ENCODE assay signal across 8 cellular contexts in genomic region chr4:47462799-47463234, GRCh38. TPM values are rescaled to one million over a fixed set of nuclear protein-coding genes. Genes with fewer than 3 reads are reported as not detected.
A peak's percentile ranks its signal among the peaks of the same experiment; 100 is the strongest.
DNase-seq lines count a peak whose midpoint lies in the region; ATAC-seq and TF ChIP-seq lines count a peak whose summit lies in the region.

No MANE protein-coding gene starts in this region.

- H3K79me2 ChIP-seq in SU-DHL-6 (ENCODE audit: insufficient read depth, low read length) = peaks cover 23% of the 10 kb centered on the region

- H3K27ac ChIP-seq in SU-DHL-6 (ENCODE audit: low read depth, low read length) (peak overlapping the region; percentile 60), psoas muscle (peak overlapping the region; percentile 74)

- H3F3A ChIP-seq in SU-DHL-6 (ENCODE audit: insufficient read depth) = peaks cover 11% of the 10 kb centered on the region

- 7 to 11% (median 11%) methylated on average over 6 of the region's 6 CpGs for WGBS in psoas muscle, 3 donors

- peaks cover 15% of the 10 kb centered on the region for H3K36me3 ChIP-seq in SU-DHL-6 (ENCODE audit: low read length)
- H3K36me3 ChIP-seq in psoas muscle (ENCODE audit: insufficient read depth in 1 of 2, low read depth in 1 of 2) = peaks cover 0 to 19% of the 10 kb centered on the region in 2 donors

- ATAC-seq in HG02885 (IDR thresholded peaks at IDR 0.05; ENCODE audit: poor library complexity, unreplicated experiment) (peak; percentile 2), psoas muscle (peak in 2 of 4 donors; percentile 3 to 31)

- peak overlapping the region; percentile 76 for H3K4me3 ChIP-seq in SU-DHL-6 (ENCODE audit: insufficient read depth, low read length, poor library complexity, severe bottlenecking)
- peak overlapping the region; percentile 95 for H3K4me3 ChIP-seq in fibroblast of the aortic adventitia (ENCODE audit: low read depth, low read length)
- H3K4me3 ChIP-seq in psoas muscle = peak overlapping the region; percentile 93

- no peaks in the 10 kb centered on the region for H4K20me1 ChIP-seq in SU-DHL-6 (ENCODE audit: low read depth, low read length)

- peak overlapping the region; percentile 70 for H3K9ac ChIP-seq in SU-DHL-6 (ENCODE audit: low read length)

- H3K27me3 ChIP-seq in SU-DHL-6 (ENCODE audit: low read length) (no peaks in the 10 kb centered on the region), psoas muscle (ENCODE audit: insufficient read depth in 3 of 3, low read length in 2 of 3) (no peaks in the 10 kb centered on the region)

- H2AFZ ChIP-seq in SU-DHL-6 (ENCODE audit: low read depth, low read length, severe bottlenecking) = peak overlapping the region; percentile 69

- no peaks in the 10 kb centered on the region for H3K4me1 ChIP-seq in psoas muscle

- H3K9me3 ChIP-seq in SU-DHL-6 (ENCODE audit: insufficient read depth, low read length) (no peaks in the 10 kb centered on the region), psoas muscle (no peaks in the 10 kb centered on the region)

- TF ChIP-seq CTCF in SU-DHL-6 (IDR thresholded peaks at IDR 0.05; ENCODE audit: insufficient read depth, low read length, poor library complexity, severe bottlenecking) (no peak), fibroblast of the aortic adventitia (IDR thresholded peaks at IDR 0.05; ENCODE audit: insufficient read depth, low read length) (no peak), psoas muscle (IDR thresholded peaks at IDR 0.05) (no peak)

- H3K9me2 ChIP-seq in SU-DHL-6 (replicated peaks; ENCODE audit: insufficient read depth, low read length) = no peaks in the 10 kb centered on the region

- intact Hi-C loops in psoas muscle (cut with DNase I) = loop anchor here in 1 of 2 donors (2.0 kb wide), 1 partner anchor 22 kb away; the partner anchor contains the start of gene ATP10D

- H3K4me2 ChIP-seq in SU-DHL-6 (ENCODE audit: low read depth, low read length, poor library complexity, severe bottlenecking) = peak overlapping the region; percentile 95

- DNase-seq in DMS53 (lab: John Stamatoyannopoulos, UW) (peak; percentile 73), DMS53 treated with DMSO at 0.1 percent for 48 hours (lab: John Stamatoyannopoulos, UW; ENCODE audit: unreplicated experiment) (no peak), fibroblast of the aortic adventitia (ENCODE audit: low read depth) (peak; percentile 23), psoas muscle (no peak), HUDEP-2 (lab: John Stamatoyannopoulos, UW; ENCODE audit: unreplicated experiment in 76 of 76) (no peak), NCI-H1092 (lab: John Stamatoyannopoulos, UW) (no peak)

RNA-seq across cellular contexts. Expression of gene COMMD8, which starts 0.7 kb away (rescaled TPM):
- total RNA-seq in fibroblast of the aortic adventitia (ENCODE audit: low replicate concordance) = 15.5 and 43.1 TPM in 2 replicates
- total RNA-seq in psoas muscle = 1 to 10 TPM; 4.9 to 6.2 (median 5.7) TPM
- polyA plus RNA-seq in psoas muscle = 10 to 100 TPM in 2 of 3 donors, 1 to 10 TPM in 1; 8.8 to 18.0 (median 12.7) TPM

RNA-seq across cellular contexts. Expression of gene ATP10D, which starts 22.3 kb away (rescaled TPM):
- total RNA-seq in fibroblast of the aortic adventitia (ENCODE audit: low replicate concordance) = 43.7 and 50.0 TPM in 2 replicates
- total RNA-seq in psoas muscle = 1 to 10 TPM; 1.6 to 6.1 (median 4.4) TPM
- 1 to 10 TPM; 1.1 to 2.1 (median 1.2) TPM for polyA plus RNA-seq in psoas muscle

Comparison
In these comparisons a context has a peak if more than half of its experiments do, and no peak if none do; other contexts are left out.
1. DNase-seq: peak in DMS53 (single experiment) and fibroblast of the aortic adventitia (single experiment); none in DMS53 treated with DMSO at 0.1 percent for 48 hours (single experiment), psoas muscle (0 of 2), HUDEP-2 (0 of 76) and NCI-H1092 (single experiment).
2. Peak in every context shown above with its lines, with median percentiles within 50 percentile points of each other: H3K4me3 ChIP-seq.